In the genomic region with DNA sequence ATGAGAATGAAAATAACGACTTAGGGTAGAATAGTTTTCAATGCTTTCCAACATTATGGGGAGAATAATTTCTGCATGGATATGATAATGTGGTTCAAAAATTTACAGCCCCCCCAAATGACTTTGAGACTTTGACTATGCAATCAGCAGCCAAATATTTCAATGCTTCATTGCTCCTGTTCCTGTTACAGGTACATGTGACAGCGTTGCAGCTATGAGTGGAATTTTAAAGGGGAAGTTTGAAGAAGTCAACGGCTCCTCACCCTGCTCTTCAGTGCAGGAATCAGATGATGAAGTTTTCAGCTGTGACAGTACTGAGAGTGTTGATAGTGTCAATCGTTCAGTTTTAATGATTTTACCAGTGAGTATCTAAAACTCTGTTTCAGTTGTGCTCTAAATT, we compare ENCODE assay signal across 34 cellular contexts. TPM values are rescaled to one million over a fixed set of nuclear protein-coding genes. Genes with fewer than 3 reads are reported as not detected.
"Had no signal": no experiment of that assay in that cellular context is flagged by ENCODE, and none has a peak within 500 bp of the region (broad histone marks: within the 10 kb centered on the region; RNA-seq: fewer than 3 reads in every experiment).

No MANE protein-coding gene starts in this region.

- H3K27ac ChIP-seq: brain microvascular endothelial cell, coronary artery, dorsolateral prefrontal cortex, esophagus muscularis mucosa, foreskin keratinocyte, gastrocnemius medialis, heart left ventricle had no signal

- H3K4me3 ChIP-seq: coronary artery, dorsolateral prefrontal cortex, esophagus muscularis mucosa, gastrocnemius medialis, heart left ventricle had no signal

- H3K4me1 Mint-ChIP-seq: activated CD4-positive, alpha-beta T cell treated with anti-CD3 and anti-CD28 coated beads for 36 hours; activated CD4-positive, alpha-beta T cell treated with anti-CD3 and anti-CD28 coated beads, Interleukin-2, amount 10 ng/mL, durations not matched to agents 24 days and 14 days; activated CD8-positive, alpha-beta memory T cell treated with anti-CD3 and anti-CD28 coated beads, Interleukin-2, amount 10 ng/mL, durations not matched to agents 7 days and 5 days; activated naive CD4-positive, alpha-beta T cell treated with anti-CD3 and anti-CD28 coated beads, Interleukin-2, amount 10 ng/mL, durations not matched to agents 7 days and 5 days; central memory CD8-positive, alpha-beta T cell had no signal

- H3K9me3 ChIP-seq: esophagus muscularis mucosa, gastrocnemius medialis, heart left ventricle had no signal

- H3K27ac Mint-ChIP-seq: activated CD4-positive, alpha-beta memory T cell treated with anti-CD3 and anti-CD28 coated beads for 36 hours; activated CD4-positive, alpha-beta T cell treated with anti-CD3 and anti-CD28 coated beads for 36 hours; activated CD4-positive, alpha-beta T cell treated with anti-CD3 and anti-CD28 coated beads, Interleukin-2, amount 10 ng/mL, durations not matched to agents 24 days and 14 days; activated CD8-positive, alpha-beta memory T cell treated with anti-CD3 and anti-CD28 coated beads, Interleukin-2, amount 10 ng/mL, durations not matched to agents 7 days and 5 days; activated CD8-positive, alpha-beta T cell treated with anti-CD3 and anti-CD28 coated beads, Interleukin-2, amount 10 ng/mL, durations not matched to agents 7 days and 5 days; activated naive CD4-positive, alpha-beta T cell treated with anti-CD3 and anti-CD28 coated beads, Interleukin-2, amount 10 ng/mL, durations not matched to agents 7 days and 5 days; activated naive CD8-positive, alpha-beta T cell; activated T-helper 1 cell treated with anti-CD3 and anti-CD28 coated beads, Interleukin-12 subunit alpha, Interleukin-12 subunit beta, Interleukin-2, Interleukin-4 antibody, amounts not matched to agents 30 ng/mL and 10 ng/mL and 1 ng/mL, durations not matched to agents 14 hours and 24 hours and 36 hours; activated T-helper 2 cell treated with anti-CD3 and anti-CD28 coated beads, Interferon-gamma antibody, Interleukin-2, Interleukin-4, amounts not matched to agents 10 μg/mL and 5 μg/mL and 100 μg/mL, durations not matched to agents 14 hours and 24 hours and 36 hours; dendritic cell treated with granulocyte-macrophage colony-stimulating factor and Interleukin-4, amounts not matched to agents 40 ng/mL and 50 ng/mL, for 4 days; endodermal cell had no signal

- H3K27me3 ChIP-seq: brain microvascular endothelial cell, dorsolateral prefrontal cortex, esophagus muscularis mucosa, foreskin keratinocyte, gastrocnemius medialis, heart left ventricle had no signal

- H3K36me3 ChIP-seq: brain microvascular endothelial cell, gastrocnemius medialis had no signal

- H3K4me1 ChIP-seq: esophagus muscularis mucosa, foreskin keratinocyte, gastrocnemius medialis, heart left ventricle had no signal

- H3K9me3 Mint-ChIP-seq: activated CD4-positive, alpha-beta memory T cell treated with anti-CD3 and anti-CD28 coated beads for 36 hours; activated CD4-positive, alpha-beta T cell treated with anti-CD3 and anti-CD28 coated beads, Interleukin-2, amount 10 ng/mL, durations not matched to agents 24 days and 14 days; activated T-helper 1 cell treated with anti-CD3 and anti-CD28 coated beads, Interleukin-12 subunit alpha, Interleukin-12 subunit beta, Interleukin-2, Interleukin-4 antibody, amounts not matched to agents 30 ng/mL and 10 ng/mL and 1 ng/mL, durations not matched to agents 14 hours and 24 hours and 36 hours; activated T-helper 2 cell treated with anti-CD3 and anti-CD28 coated beads, Interferon-gamma antibody, Interleukin-2, Interleukin-4, amounts not matched to agents 10 μg/mL and 5 μg/mL and 100 μg/mL, durations not matched to agents 14 hours and 24 hours and 36 hours; central memory CD8-positive, alpha-beta T cell; dendritic cell treated with granulocyte-macrophage colony-stimulating factor and Interleukin-4, amounts not matched to agents 40 ng/mL and 50 ng/mL, for 4 days had no signal

- ATAC-seq: activated CD4-positive, alpha-beta T cell treated with anti-CD3 and anti-CD28 coated beads for 36 hours; activated CD8-positive, alpha-beta memory T cell treated with anti-CD3 and anti-CD28 coated beads, Interleukin-2, amount 10 ng/mL, durations not matched to agents 7 days and 5 days; activated CD8-positive, alpha-beta T cell treated with anti-CD3 and anti-CD28 coated beads, Interleukin-2, amount 10 ng/mL, durations not matched to agents 7 days and 5 days; foreskin keratinocyte; gastrocnemius medialis; heart left ventricle had no signal

- H3K27me3 Mint-ChIP-seq: activated CD4-positive, alpha-beta memory T cell treated with anti-CD3 and anti-CD28 coated beads for 36 hours; activated CD4-positive, alpha-beta T cell treated with anti-CD3 and anti-CD28 coated beads for 36 hours; activated CD4-positive, alpha-beta T cell treated with anti-CD3 and anti-CD28 coated beads, Interleukin-2, amount 10 ng/mL, durations not matched to agents 24 days and 14 days; activated CD8-positive, alpha-beta memory T cell treated with anti-CD3 and anti-CD28 coated beads, Interleukin-2, amount 10 ng/mL, durations not matched to agents 7 days and 5 days; activated naive CD4-positive, alpha-beta T cell treated with anti-CD3 and anti-CD28 coated beads, Interleukin-2, amount 10 ng/mL, durations not matched to agents 7 days and 5 days; dendritic cell treated with granulocyte-macrophage colony-stimulating factor and Interleukin-4, amounts not matched to agents 40 ng/mL and 50 ng/mL, for 4 days had no signal

- H3K36me3 Mint-ChIP-seq: activated CD4-positive, alpha-beta memory T cell treated with anti-CD3 and anti-CD28 coated beads for 36 hours; activated CD8-positive, alpha-beta memory T cell treated with anti-CD3 and anti-CD28 coated beads, Interleukin-2, amount 10 ng/mL, durations not matched to agents 7 days and 5 days; activated naive CD4-positive, alpha-beta T cell treated with anti-CD3 and anti-CD28 coated beads, Interleukin-2, amount 10 ng/mL, durations not matched to agents 7 days and 5 days; activated naive CD8-positive, alpha-beta T cell had no signal

- DNase-seq: activated CD4-positive, alpha-beta memory T cell treated with anti-CD3 and anti-CD28 coated beads for 36 hours; activated CD4-positive, alpha-beta T cell treated with anti-CD3 and anti-CD28 coated beads for 36 hours; activated CD4-positive, alpha-beta T cell treated with anti-CD3 and anti-CD28 coated beads, Interleukin-2, amount 10 ng/mL, durations not matched to agents 24 days and 14 days; activated CD4-positive, CD25-positive, alpha-beta regulatory T cell; activated CD4-positive, CD25-positive, alpha-beta regulatory T cell treated with anti-CD3 and anti-CD28 coated beads, Interleukin-2, amount 50 U/mL, for 72 hours; activated CD8-positive, alpha-beta memory T cell treated with anti-CD3 and anti-CD28 coated beads, Interleukin-2, amount 10 ng/mL, durations not matched to agents 7 days and 5 days; activated CD8-positive, alpha-beta memory T cell treated with anti-CD3 and anti-CD28 coated beads, Interleukin-2, amount 50 U/mL, for 4 hours; activated CD8-positive, alpha-beta T cell treated with anti-CD3 and anti-CD28 coated beads, Interleukin-2, amount 10 ng/mL, durations not matched to agents 7 days and 5 days; activated effector memory CD4-positive, alpha-beta T cell treated with anti-CD3 and anti-CD28 coated beads, Interleukin-2, amount 50 U/mL, for 16 hours; activated naive CD4-positive, alpha-beta T cell; activated naive CD4-positive, alpha-beta T cell treated with anti-CD3 and anti-CD28 coated beads, Interleukin-2, amount 10 ng/mL, durations not matched to agents 7 days and 5 days; activated T-cell treated with anti-CD3 and anti-CD28 coated beads, Interleukin-2, amount 50 U/mL, for 1 hour; activated T-cell treated with anti-CD3 and anti-CD28 coated beads, Interleukin-2, amount 50 U/mL, for 48 hours; amniotic stem cell; anterior cingulate cortex; brain microvascular endothelial cell; dorsolateral prefrontal cortex; effector memory CD4-positive, alpha-beta T cell; endodermal cell; erythroblast; foreskin keratinocyte; gastrocnemius medialis; glutamatergic neuron; heart left ventricle; T-helper 2 cell had no signal

- H3K4me3 Mint-ChIP-seq: activated CD4-positive, alpha-beta memory T cell treated with anti-CD3 and anti-CD28 coated beads for 36 hours; activated CD4-positive, alpha-beta T cell treated with anti-CD3 and anti-CD28 coated beads for 36 hours; activated CD4-positive, alpha-beta T cell treated with anti-CD3 and anti-CD28 coated beads, Interleukin-2, amount 10 ng/mL, durations not matched to agents 24 days and 14 days; activated CD8-positive, alpha-beta memory T cell treated with anti-CD3 and anti-CD28 coated beads, Interleukin-2, amount 10 ng/mL, durations not matched to agents 7 days and 5 days; activated CD8-positive, alpha-beta T cell treated with anti-CD3 and anti-CD28 coated beads, Interleukin-2, amount 10 ng/mL, durations not matched to agents 7 days and 5 days; activated naive CD4-positive, alpha-beta T cell treated with anti-CD3 and anti-CD28 coated beads, Interleukin-2, amount 10 ng/mL, durations not matched to agents 7 days and 5 days; activated naive CD8-positive, alpha-beta T cell; activated T-helper 1 cell treated with anti-CD3 and anti-CD28 coated beads, Interleukin-12 subunit alpha, Interleukin-12 subunit beta, Interleukin-2, Interleukin-4 antibody, amounts not matched to agents 30 ng/mL and 10 ng/mL and 1 ng/mL, durations not matched to agents 14 hours and 24 hours and 36 hours; central memory CD8-positive, alpha-beta T cell; dendritic cell treated with granulocyte-macrophage colony-stimulating factor and Interleukin-4, amounts not matched to agents 40 ng/mL and 50 ng/mL, for 4 days; endodermal cell had no signal

RNA-seq across cellular contexts. Expression of a gene that starts 25.1 kb away (rescaled TPM):
- total RNA-seq: activated CD4-positive, alpha-beta memory T cell treated with anti-CD3 and anti-CD28 coated beads for 36 hours; activated CD4-positive, alpha-beta T cell treated with anti-CD3 and anti-CD28 coated beads for 36 hours; activated CD4-positive, alpha-beta T cell treated with anti-CD3 and anti-CD28 coated beads, Interleukin-2, amount 10 ng/mL, durations not matched to agents 24 days and 14 days; activated CD8-positive, alpha-beta memory T cell treated with anti-CD3 and anti-CD28 coated beads for 36 hours; activated CD8-positive, alpha-beta memory T cell treated with anti-CD3 and anti-CD28 coated beads, Interleukin-2, amount 10 ng/mL, durations not matched to agents 7 days and 5 days; activated CD8-positive, alpha-beta T cell treated with anti-CD3 and anti-CD28 coated beads, Interleukin-2, amount 10 ng/mL, durations not matched to agents 7 days and 5 days; activated T-helper 1 cell treated with anti-CD3 and anti-CD28 coated beads, Interleukin-12 subunit alpha, Interleukin-12 subunit beta, Interleukin-2, Interleukin-4 antibody, amounts not matched to agents 30 ng/mL and 10 ng/mL and 1 ng/mL, durations not matched to agents 14 hours and 24 hours and 36 hours; activated T-helper 2 cell treated with anti-CD3 and anti-CD28 coated beads, Interferon-gamma antibody, Interleukin-2, Interleukin-4, amounts not matched to agents 10 μg/mL and 5 μg/mL and 100 μg/mL, durations not matched to agents 14 hours and 24 hours and 36 hours; T-helper 1 cell treated with Interleukin-12 subunit alpha and Interleukin-12 subunit beta and Interleukin-4 antibody, amounts not matched to agents 30 ng/mL and 1 ng/mL, for 36 hours had no signal
